Comparison of ENCODE assay signal across 1 cellular context in genomic region chr18:80137137-80137536, GRCh38.
TF ChIP-seq lines count a peak whose summit lies in the region.

No MANE protein-coding gene starts in this region.

TF ChIP-seq in GM12878, 131 proteins besides CTCF, POLR2A, EP300 and RAD21:
- no peak for TF ChIP-seq IRF4 (IDR thresholded peaks at IDR 0.05; ENCODE audit: low read depth, low read length)
- no peak for TF ChIP-seq NFXL1 (IDR thresholded peaks at IDR 0.05; ENCODE audit: borderline replicate concordance)
- no peak for TF ChIP-seq E2F8 (IDR thresholded peaks at IDR 0.05; ENCODE audit: low read depth, partially characterized antibody)
- TF ChIP-seq TCF12 (IDR thresholded peaks at IDR 0.05; ENCODE audit: low read depth, low read length), result no peak
- TF ChIP-seq ZBED1 (IDR thresholded peaks at IDR 0.05; ENCODE audit: borderline replicate concordance), result no peak
- no peak for TF ChIP-seq TARDBP (IDR thresholded peaks at IDR 0.05; ENCODE audit: borderline replicate concordance)
- TF ChIP-seq PAX8 (IDR thresholded peaks at IDR 0.05), result no peak
- no peak for TF ChIP-seq SREBF1 (IDR thresholded peaks at IDR 0.05; ENCODE audit: low read length)
- no peak for TF ChIP-seq SIN3A (IDR thresholded peaks at IDR 0.05; ENCODE audit: low read depth, low read length)
- TF ChIP-seq ZNF687 (IDR thresholded peaks at IDR 0.05), result no peak
- no peak for TF ChIP-seq IRF3 (IDR thresholded peaks at IDR 0.05)
- TF ChIP-seq ETV6 (conservative IDR thresholded peaks at IDR 0.05 in 1 of 2, IDR thresholded peaks at IDR 0.05 in 1 of 2; ENCODE audit: borderline replicate concordance in 1 of 2, low read depth in 1 of 2), result no peak
- TF ChIP-seq ZBTB4 (CRISPR knock-in tag; IDR thresholded peaks at IDR 0.05), result no peak
- TF ChIP-seq KAT2A (conservative IDR thresholded peaks at IDR 0.05; ENCODE audit: control insufficient read depth, low read depth, low read length), result no peak
- no peak for TF ChIP-seq TBL1XR1 (IDR thresholded peaks at IDR 0.05; ENCODE audit: low read depth, low read length)
- no peak for TF ChIP-seq PML (IDR thresholded peaks at IDR 0.05; ENCODE audit: low read length)
- no peak for TF ChIP-seq TAF1 (IDR thresholded peaks at IDR 0.05; ENCODE audit: borderline replicate concordance, low read depth, low read length)
